ENCODE assay signal across 1 cellular context in genomic region chr1:54826226-54826816, GRCh38.
TF ChIP-seq lines count a peak whose summit lies in the region.

No MANE protein-coding gene starts in this region.

TF ChIP-seq in H1, 55 proteins besides CTCF, POLR2A, EP300 and RAD21 (continued from another document):
- TF ChIP-seq ATF2 (IDR thresholded peaks at IDR 0.05; ENCODE audit: low read length) (no peak), PHF8 (conservative IDR thresholded peaks at IDR 0.05; ENCODE audit: low read depth, low read length) (no peak), JUN (IDR thresholded peaks at IDR 0.05; ENCODE audit: low read depth, low read length) (no peak), MAFK (IDR thresholded peaks at IDR 0.05; ENCODE audit: low read depth, low read length) (no peak), CTBP2 (IDR thresholded peaks at IDR 0.05; ENCODE audit: borderline replicate concordance, insufficient read depth, insufficient read length, low read length) (no peak)
